15 cellular contexts compared by ENCODE assay signal in the genomic region with DNA sequence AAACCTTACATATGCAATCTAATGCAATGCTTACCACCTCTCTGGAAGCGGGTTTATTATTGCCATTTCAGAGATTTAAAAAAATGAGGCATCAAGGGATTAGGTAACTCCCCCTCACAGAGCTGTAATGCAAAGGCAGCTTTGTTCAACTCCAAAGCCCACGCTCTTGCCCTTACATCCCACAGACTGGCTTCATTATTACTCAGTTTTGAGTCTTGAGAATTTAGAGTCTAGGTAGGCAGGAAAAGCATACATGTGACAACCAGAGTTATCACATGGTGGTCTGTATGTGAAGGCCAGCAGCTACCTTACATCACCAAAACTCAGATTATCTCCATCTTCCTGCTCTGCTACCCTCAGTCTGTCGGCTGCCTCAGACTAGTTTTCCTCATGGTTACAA.
DNase-seq lines count a peak whose midpoint lies in the region; ATAC-seq and TF ChIP-seq lines count a peak whose summit lies in the region.
"Had no signal": no experiment of that assay in that cellular context is flagged by ENCODE, and none has a peak within 500 bp of the region (broad histone marks: within the 10 kb centered on the region; RNA-seq: fewer than 3 reads in every experiment).

No MANE protein-coding gene starts in this region.

- CTCF ChIA-PET in activated CD8-positive, alpha-beta T cell treated with anti-CD3 and anti-CD28 coated beads for 36 hours (lab: Charles Lee): interaction anchor here (0.7 to 1.1 kb wide), 3 partner anchors 12 to 149 kb away, joined by 3 to 4 read pairs (median 3); no protein-coding TSS in a partner anchor

- no peak for TF ChIP-seq CTCF in GM13977 (IDR thresholded peaks at IDR 0.05; ENCODE audit: extremely low read depth, insufficient read depth, missing control alignments)
- TF ChIP-seq CTCF in activated CD8-positive, alpha-beta T cell treated with anti-CD3 and anti-CD28 coated beads for 36 hours (IDR thresholded peaks at IDR 0.05): no peak

- H3K27me3 Mint-ChIP-seq in activated CD8-positive, alpha-beta T cell treated with anti-CD3 and anti-CD28 coated beads for 36 hours: peaks cover 2% of the 10 kb centered on the region
- H3K27me3 Mint-ChIP-seq: CD4-positive, CD25-positive, alpha-beta regulatory T cell; memory B cell had no signal

- no peak overlapping the region for H3K27ac Mint-ChIP-seq in activated CD8-positive, alpha-beta T cell treated with anti-CD3 and anti-CD28 coated beads for 36 hours

- no peaks in the 10 kb centered on the region for H3K9me3 Mint-ChIP-seq in activated CD8-positive, alpha-beta T cell treated with anti-CD3 and anti-CD28 coated beads for 36 hours
- H3K9me3 Mint-ChIP-seq: CD4-positive, CD25-positive, alpha-beta regulatory T cell; memory B cell had no signal

- peaks cover 21% of the 10 kb centered on the region for H3K4me1 Mint-ChIP-seq in activated CD8-positive, alpha-beta T cell treated with anti-CD3 and anti-CD28 coated beads for 36 hours (ENCODE audit: low read depth)

- ATAC-seq in GM19452 (IDR thresholded peaks at IDR 0.05; ENCODE audit: unreplicated experiment): peak; percentile 33
- peak; percentile 34 for ATAC-seq in HG02981 (IDR thresholded peaks at IDR 0.05; ENCODE audit: unreplicated experiment)
- ATAC-seq in activated CD8-positive, alpha-beta T cell treated with anti-CD3 and anti-CD28 coated beads for 36 hours: peak; percentile 90
- ATAC-seq in HG03521 (IDR thresholded peaks at IDR 0.05; ENCODE audit: unreplicated experiment): no peak

- POLR2A ChIA-PET in activated CD8-positive, alpha-beta T cell treated with anti-CD3 and anti-CD28 coated beads for 36 hours (lab: Charles Lee): interaction anchor here (0.9 kb wide), 1 partner anchor 15 kb away, joined by 3 read pairs; no protein-coding TSS in a partner anchor

- intact Hi-C loops in activated CD8-positive, alpha-beta T cell treated with anti-CD3 and anti-CD28 coated beads for 36 hours (cut with micrococcal nuclease): no loop called here

- no peaks in the 10 kb centered on the region for H3K36me3 Mint-ChIP-seq in activated CD8-positive, alpha-beta T cell treated with anti-CD3 and anti-CD28 coated beads for 36 hours (ENCODE audit: low read depth)
- H3K36me3 Mint-ChIP-seq: brain; CD4-positive, CD25-positive, alpha-beta regulatory T cell; memory B cell had no signal

- H3K4me3 Mint-ChIP-seq in activated CD8-positive, alpha-beta T cell treated with anti-CD3 and anti-CD28 coated beads for 36 hours: no peak overlapping the region
- H3K4me3 Mint-ChIP-seq: brain had no signal

- in situ Hi-C loops in GM13977 (cut with MboI; ENCODE audit: low pct_unique_long_range_greater_than_20kb, low sequenced_read_pairs, unreplicated experiment): no loop called here

- peak; percentile 62 for DNase-seq in GM13977 (ENCODE audit: low spot score)
- peak; percentile 62 for DNase-seq in activated CD8-positive, alpha-beta T cell treated with anti-CD3 and anti-CD28 coated beads for 36 hours
- no peak for DNase-seq in 8988T
- no peak for DNase-seq in NCI-H2107 (lab: John Stamatoyannopoulos, UW)
- no peak for DNase-seq in mesenteric fat pad (ENCODE audit: low spot score)
- DNase-seq: GDM1, NCI-H1105 treated with DMSO at 0.1 percent for 48 hours, NCI-H69, nucleus accumbens had no signal

Comparison
In these comparisons a context has a peak if more than half of its experiments do, and no peak if none do; other contexts are left out.
1. DNase-seq: peak in GM13977 (single experiment) and activated CD8-positive, alpha-beta T cell treated with anti-CD3 and anti-CD28 coated beads for 36 hours (single experiment); none in 8988T (single experiment), NCI-H2107 (single experiment) and mesenteric fat pad (single experiment).